ENCODE assay signal across 10 cellular contexts in genomic region chr1:16248007-16248436, GRCh38. TPM values are rescaled to one million over a fixed set of nuclear protein-coding genes. Genes with fewer than 3 reads are reported as not detected.
DNase-seq lines count a peak whose midpoint lies in the region; ATAC-seq, FAIRE-seq and TF ChIP-seq lines count a peak whose summit lies in the region.
"Had no signal": no experiment of that assay in that cellular context is flagged by ENCODE, and none has a peak within 500 bp of the region (broad histone marks: within the 10 kb centered on the region; RNA-seq: fewer than 3 reads in every experiment).

No MANE protein-coding gene starts in this region.

- no peak for TF ChIP-seq EP300 in A549 (IDR thresholded peaks at IDR 0.05)

- in situ Hi-C loops in G401 (cut with HindIII; ENCODE audit: low sequenced_read_pairs), result no loop called here

- peaks cover 30% of the 10 kb centered on the region; the same call in 2 of the 3 replicates for H3K4me1 ChIP-seq in A549
- H3K4me1 ChIP-seq in Karpas-422 (ENCODE audit: low read length), result peaks cover 31% of the 10 kb centered on the region
- H3K4me1 ChIP-seq in psoas muscle, result peaks cover 34% of the 10 kb centered on the region

- WGBS in A549 (ENCODE audit: missing lambda C conversion rate), result 87% methylated on average over 8 of the region's 8 CpGs
- 50 to 77% (median 70%) methylated on average over 8 of the region's 8 CpGs for WGBS in psoas muscle, 3 donors

- TF ChIP-seq POLR2A in A549 (IDR thresholded peaks at IDR 0.05; ENCODE audit: low read length), result no peak

- H3K36me3 ChIP-seq in Karpas-422 (ENCODE audit: insufficient read depth, low read length) (peaks cover 13% of the 10 kb centered on the region; the same call in 1 of the 2 replicates), psoas muscle (ENCODE audit: insufficient read depth in 1 of 2, low read depth in 1 of 2) (peaks cover 2 to 37% of the 10 kb centered on the region in 2 donors)

- CTCF ChIA-PET in A549 (lab: Yijun Ruan, JAX), result interaction anchor here (0.6 to 3.3 kb wide), 6 partner anchors 11 to 290 kb away, joined by 3 to 25 read pairs (median 4); partner anchors contain the start of gene CPLANE2

- H2AFZ ChIP-seq in Karpas-422 (ENCODE audit: low read length), result no peak overlapping the region

- intact Hi-C loops in psoas muscle (cut with DNase I), result loop anchor here (1.0 to 10.0 kb wide), 3 partner anchors 107 to 169 kb away; partner anchors contain the start of genes FBXO42 (in 1 of the 2) and SZRD1 (in 1 of the 2)

- no peak for ATAC-seq in A549
- peak in 2 of 4 donors; percentile 16 to 20 for ATAC-seq in psoas muscle
- ATAC-seq in GM21447 (IDR thresholded peaks at IDR 0.05; ENCODE audit: unreplicated experiment), result no peak

- no peak overlapping the region for H3K4me3 ChIP-seq in A549
- no peak overlapping the region for H3K4me3 ChIP-seq in Karpas-422 (ENCODE audit: low read length)
- H3K4me3 ChIP-seq in epithelial cell of esophagus (ENCODE audit: low read length), result no peak overlapping the region
- no peak overlapping the region for H3K4me3 ChIP-seq in psoas muscle

- H3K9ac ChIP-seq in Karpas-422 (ENCODE audit: low read length), result no peak overlapping the region

- no peaks in the 10 kb centered on the region for H4K20me1 ChIP-seq in Karpas-422 (ENCODE audit: insufficient read depth, low read depth, low read length)

- TF ChIP-seq CTCF in A549 (IDR thresholded peaks at IDR 0.05) (no peak), epithelial cell of esophagus (IDR thresholded peaks at IDR 0.05; ENCODE audit: insufficient read depth, low read depth, low read length, missing control alignments) (no peak), psoas muscle (IDR thresholded peaks at IDR 0.05) (no peak)

- H3K79me2 ChIP-seq in Karpas-422 (ENCODE audit: low read length), result peaks cover 6% of the 10 kb centered on the region; the same call in 1 of the 2 replicates

- POLR2A ChIA-PET in A549 (lab: Yijun Ruan, JAX), result no interaction called here

- H3K4me2 ChIP-seq in A549 (no peak overlapping the region; the same call in 2 of the 3 replicates), Karpas-422 (ENCODE audit: low read depth, low read length, poor library complexity, severe bottlenecking) (no peak overlapping the region)

- no peak for TF ChIP-seq RAD21 in A549 (conservative IDR thresholded peaks at IDR 0.05 in 1 of 2, IDR thresholded peaks at IDR 0.05 in 1 of 2)

- no peaks in the 10 kb centered on the region for H3K9me2 ChIP-seq in Karpas-422 (replicated peaks; ENCODE audit: insufficient read depth, low read length)

- DNase-seq in A549 (ENCODE audit: low read depth in 1 of 2, low spot score in 1 of 2) (no peak), Karpas-422 (no peak), epithelial cell of esophagus (ENCODE audit: low read depth) (peak; percentile 42), psoas muscle (no peak), G401 (ENCODE audit: low spot score) (no peak), frontal cortex (ENCODE audit: low spot score in 2 of 2) (no peak), UCSD-AML1 (lab: John Stamatoyannopoulos, UW; ENCODE audit: unreplicated experiment) (no peak)
- DNase-seq: stimulated activated CD4-positive, alpha-beta T cell treated with anti-CD3 and anti-CD28 coated beads, Interleukin-4, amount 100 ng/mL, for 24 hours had no signal

- FAIRE-seq in A549 (lab: Jason Lieb, UNC), result no peak
- no peak for FAIRE-seq in frontal cortex (lab: Jason Lieb, UNC)

- H3K9me3 ChIP-seq in A549 (no peaks in the 10 kb centered on the region), Karpas-422 (ENCODE audit: low read length) (no peaks in the 10 kb centered on the region), psoas muscle (no peaks in the 10 kb centered on the region)

- H3K27me3 ChIP-seq in Karpas-422 (ENCODE audit: low read length) (no peaks in the 10 kb centered on the region), psoas muscle (ENCODE audit: insufficient read depth in 3 of 3, low read length in 2 of 3) (no peaks in the 10 kb centered on the region)
- H3K27me3 ChIP-seq: brain microvascular endothelial cell had no signal

- H3K27ac ChIP-seq in A549 (peak overlapping the region; percentile 63 to 70; a peak in 4 of 6 replicates), Karpas-422 (ENCODE audit: low read length) (peak overlapping the region; percentile 60; the same call in 1 of the 2 replicates), psoas muscle (peak overlapping the region; percentile 61)
- H3K27ac ChIP-seq: brain microvascular endothelial cell had no signal

TF ChIP-seq in A549, 52 proteins besides CTCF, POLR2A, EP300 and RAD21:
- TF ChIP-seq GATA3 (IDR thresholded peaks at IDR 0.05; ENCODE audit: borderline replicate concordance) (no peak), KDM1A (IDR thresholded peaks at IDR 0.05; ENCODE audit: low read depth) (no peak), JUN (IDR thresholded peaks at IDR 0.05) (no peak), RNF2 (IDR thresholded peaks at IDR 0.05; ENCODE audit: borderline replicate concordance, low read depth) (no peak), TP53 (CRISPR knock-in tag; IDR thresholded peaks at IDR 0.05) (no peak), BHLHE40 (IDR thresholded peaks at IDR 0.05; ENCODE audit: low read depth, low read length) (no peak), CHD4 (IDR thresholded peaks at IDR 0.05; ENCODE audit: borderline replicate concordance) (no peak), HOXB5 (CRISPR knock-in tag; IDR thresholded peaks at IDR 0.05) (no peak), MAX (IDR thresholded peaks at IDR 0.05) (no peak), NR3C1 (IDR thresholded peaks at IDR 0.05) (no peak), ZFP36 (IDR thresholded peaks at IDR 0.05; ENCODE audit: borderline replicate concordance, partially characterized antibody) (no peak), RFX5 (IDR thresholded peaks at IDR 0.05) (no peak), EHMT2 (IDR thresholded peaks at IDR 0.05; ENCODE audit: low read depth) (no peak), FOXS1 (CRISPR knock-in tag; IDR thresholded peaks at IDR 0.05) (no peak), FOSB (CRISPR knock-in tag; IDR thresholded peaks at IDR 0.05) (no peak), HOXA7 (CRISPR knock-in tag; IDR thresholded peaks at IDR 0.05) (no peak), HOXB13 (CRISPR knock-in tag; IDR thresholded peaks at IDR 0.05; ENCODE audit: low read depth) (no peak)
- TF ChIP-seq, protein P1, sequence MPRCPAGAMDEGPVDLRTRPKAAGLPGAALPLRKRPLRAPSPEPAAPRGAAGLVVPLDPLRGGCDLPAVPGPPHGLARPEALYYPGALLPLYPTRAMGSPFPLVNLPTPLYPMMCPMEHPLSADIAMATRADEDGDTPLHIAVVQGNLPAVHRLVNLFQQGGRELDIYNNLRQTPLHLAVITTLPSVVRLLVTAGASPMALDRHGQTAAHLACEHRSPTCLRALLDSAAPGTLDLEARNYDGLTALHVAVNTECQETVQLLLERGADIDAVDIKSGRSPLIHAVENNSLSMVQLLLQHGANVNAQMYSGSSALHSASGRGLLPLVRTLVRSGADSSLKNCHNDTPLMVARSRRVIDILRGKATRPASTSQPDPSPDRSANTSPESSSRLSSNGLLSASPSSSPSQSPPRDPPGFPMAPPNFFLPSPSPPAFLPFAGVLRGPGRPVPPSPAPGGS (IDR thresholded peaks at IDR 0.05), result no peak
- TF ChIP-seq, protein P2, sequence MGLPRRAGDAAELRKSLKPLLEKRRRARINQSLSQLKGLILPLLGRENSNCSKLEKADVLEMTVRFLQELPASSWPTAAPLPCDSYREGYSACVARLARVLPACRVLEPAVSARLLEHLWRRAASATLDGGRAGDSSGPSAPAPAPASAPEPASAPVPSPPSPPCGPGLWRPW (IDR thresholded peaks at IDR 0.05), result no peak

RNA-seq across cellular contexts. Expression of gene CPLANE2, which starts 11.0 kb away (rescaled TPM):
- 2.4 and 3.6 TPM in 2 replicates for polyA plus RNA-seq in A549 (2011; rRNA removed)
- polyA plus RNA-seq in A549 (2012; cell fraction: cytosol; rRNA removed), result 3.5 and 5.1 TPM in 2 replicates
- polyA plus RNA-seq in A549 (2012; cell fraction: nucleus; rRNA removed), result 5.7 and 6.7 TPM in 2 replicates
- 2.6 to 3.7 TPM (median 2.8 TPM) in 3 replicates for polyA plus RNA-seq in A549 (2017; fragmentation: RNase III; extraction: RNeasy Plus Mini Kit Qiagen cat#74134 plus additional on column Dnase treatment)
- polyA minus RNA-seq in A549 (2011; rRNA and poly(A)+ RNA removed), result 5.3 and 14.1 TPM in 2 replicates
- total RNA-seq in Karpas-422 (2014; rRNA removed; shearing (Covaris generic); ENCODE audit: low replicate concordance), result 2.6 and 9.6 TPM in 2 replicates
- 1 to 10 TPM; 1.0 to 5.1 (median 4.6) TPM for total RNA-seq in psoas muscle
- 1 to 10 TPM; 1.4 to 7.4 (median 4.0) TPM for polyA plus RNA-seq in psoas muscle
- 2.8 and 3.5 TPM in 2 replicates for total RNA-seq in G401 (2014; rRNA removed; shearing (Covaris generic))
- total RNA-seq in frontal cortex, result 16.7 TPM

RNA-seq across cellular contexts. Expression of gene ARHGEF19, which starts 35.6 kb away (rescaled TPM):
- polyA plus RNA-seq in A549 (2011; rRNA removed), result 6.1 and 6.7 TPM in 2 replicates
- polyA plus RNA-seq in A549 (2012; cell fraction: cytosol; rRNA removed), result 9.2 and 11.2 TPM in 2 replicates
- polyA plus RNA-seq in A549 (2012; cell fraction: nucleus; rRNA removed), result 25.8 and 26.3 TPM in 2 replicates
- polyA plus RNA-seq in A549 (2017; fragmentation: RNase III; extraction: RNeasy Plus Mini Kit Qiagen cat#74134 plus additional on column Dnase treatment), result 7.6 to 9.5 TPM (median 9.2 TPM) in 3 replicates
- polyA minus RNA-seq in A549 (2011; rRNA and poly(A)+ RNA removed), result 3.2 and 4.2 TPM in 2 replicates
- 2.2 and 2.5 TPM in 2 replicates for total RNA-seq in Karpas-422 (2014; rRNA removed; shearing (Covaris generic); ENCODE audit: low replicate concordance)
- total RNA-seq in psoas muscle, result 1 to 10 TPM; 1.1 to 1.8 (median 1.3) TPM
- polyA plus RNA-seq in psoas muscle, result 1 to 10 TPM in 2 of 3 donors, under 1 TPM in 1; 0.99 to 2.4 (median 1.3) TPM
- 4.7 and 7.4 TPM in 2 replicates for total RNA-seq in G401 (2014; rRNA removed; shearing (Covaris generic))
- total RNA-seq in frontal cortex, result 1.2 TPM
